ENCODE assay signal across 8 cellular contexts in genomic region chr7:100538654-100539435, GRCh38. TPM values are rescaled to one million over a fixed set of nuclear protein-coding genes. Genes with fewer than 3 reads are reported as not detected.
A peak's percentile ranks its signal among the peaks of the same experiment; 100 is the strongest.
DNase-seq lines count a peak whose midpoint lies in the region; ATAC-seq, FAIRE-seq and TF ChIP-seq lines count a peak whose summit lies in the region.

TSS of gene AGFG2 (plus strand) at chr7:100539203. CDS start at chr7:100539347, 144 bp downstream.

- peak in 1 of 3 experiments; percentile 34 for TF ChIP-seq CTCF in esophagus muscularis mucosa (IDR thresholded peaks at IDR 0.05)

- H3K4me1 Mint-ChIP-seq in activated T-cell treated with anti-CD3 and anti-CD28 coated beads, Interleukin-2, amount 50 U/mL, for 72 hours (ENCODE audit: low read depth), result peaks cover 48% of the 10 kb centered on the region

- peak; percentile 95 for ATAC-seq in GM21786 (IDR thresholded peaks at IDR 0.05; ENCODE audit: unreplicated experiment)
- peak; percentile 91 to 93 for ATAC-seq in activated T-cell treated with anti-CD3 and anti-CD28 coated beads, Interleukin-2, amount 50 U/mL, for 72 hours (replicated peaks in 1 of 2)

- FAIRE-seq in RCC 7860 (lab: Jason Lieb, UNC), result peak; percentile 94

- H3K9me3 Mint-ChIP-seq in activated T-cell treated with anti-CD3 and anti-CD28 coated beads, Interleukin-2, amount 50 U/mL, for 72 hours, result no peaks in the 10 kb centered on the region

- no peaks in the 10 kb centered on the region for H3K27me3 ChIP-seq in esophagus muscularis mucosa
- no peaks in the 10 kb centered on the region for H3K27me3 ChIP-seq in muscle layer of duodenum (ENCODE audit: low read depth, low read length)

- H3K4me3 Mint-ChIP-seq in activated T-cell treated with anti-CD3 and anti-CD28 coated beads, Interleukin-2, amount 50 U/mL, for 72 hours, result peak within 1 kb of the TSS; percentile 83 to 99

- no peaks in the 10 kb centered on the region for H3K36me3 ChIP-seq in KOPT-K1 (ENCODE audit: insufficient read depth, low read length)
- H3K36me3 ChIP-seq in esophagus muscularis mucosa, result no peaks in the 10 kb centered on the region
- H3K36me3 ChIP-seq in muscle layer of duodenum (ENCODE audit: control insufficient read depth in 1 of 2, insufficient read depth in 2 of 2, low read length in 2 of 2), result no peaks in the 10 kb centered on the region

- H3K27me3 Mint-ChIP-seq in activated T-cell treated with anti-CD3 and anti-CD28 coated beads, Interleukin-2, amount 50 U/mL, for 72 hours (ENCODE audit: low read depth), result no peaks in the 10 kb centered on the region

- H3K27ac ChIP-seq in KOPT-K1 (ENCODE audit: low read depth, low read length, poor library complexity, severe bottlenecking) (peak within 1 kb of the TSS; percentile 57), esophagus muscularis mucosa (replicated peaks in 1 of 4) (peak within 1 kb of the TSS; percentile 82 to 92 (median 89)), muscle layer of duodenum (ENCODE audit: low read length) (peak within 1 kb of the TSS; percentile 61)

- peak within 1 kb of the TSS; percentile 90 to 98 (median 95) for H3K4me3 ChIP-seq in esophagus muscularis mucosa
- H3K4me3 ChIP-seq in muscle layer of duodenum (ENCODE audit: low read depth in 1 of 2, low read length in 2 of 2), result peak within 1 kb of the TSS; percentile 79 to 92

- peak; percentile 99 for DNase-seq in DMS79 (lab: John Stamatoyannopoulos, UW)
- DNase-seq in RCC 7860 (ENCODE audit: low spot score), result peak; percentile 99
- DNase-seq in activated T-cell treated with anti-CD3 and anti-CD28 coated beads, Interleukin-2, amount 50 U/mL, for 72 hours, result peak; percentile 100
- DNase-seq in esophagus muscularis mucosa (ENCODE audit: extremely low spot score), result peak; percentile 100
- DNase-seq in stimulated activated CD8-positive, alpha-beta memory T cell treated with anti-CD3 and anti-CD28 coated beads, Interleukin-7, amount 100 ng/mL, for 4 hours (ENCODE audit: low read depth in 2 of 2), result peak; percentile 100

- no peaks in the 10 kb centered on the region for H3K9me3 ChIP-seq in KOPT-K1 (ENCODE audit: insufficient read depth, low read length, poor library complexity, severe bottlenecking)
- no peaks in the 10 kb centered on the region for H3K9me3 ChIP-seq in esophagus muscularis mucosa
- H3K9me3 ChIP-seq in muscle layer of duodenum (ENCODE audit: control insufficient read depth in 1 of 2, low read length in 2 of 2), result no peaks in the 10 kb centered on the region

- TF ChIP-seq POLR2A in esophagus muscularis mucosa (IDR thresholded peaks at IDR 0.05; ENCODE audit: low read depth), result peak; percentile 42

- intact Hi-C loops in esophagus muscularis mucosa (cut with DNase I), result no loop called here

- peak; percentile 18 for TF ChIP-seq EP300 in esophagus muscularis mucosa (IDR thresholded peaks at IDR 0.05)

- H3K4me1 ChIP-seq in esophagus muscularis mucosa, result peaks cover 16 to 52% (median 49%) of the 10 kb centered on the region in 4 donors
- H3K4me1 ChIP-seq in muscle layer of duodenum (ENCODE audit: control insufficient read depth in 1 of 2, insufficient read depth in 2 of 2, low read length in 2 of 2), result peaks cover 5 to 16% of the 10 kb centered on the region in 2 donors

- peaks cover 6 to 7% of the 10 kb centered on the region in 2 donors for H3K36me3 Mint-ChIP-seq in activated T-cell treated with anti-CD3 and anti-CD28 coated beads, Interleukin-2, amount 50 U/mL, for 72 hours (ENCODE audit: insufficient read depth in 2 of 2)

- H3K27ac Mint-ChIP-seq in activated T-cell treated with anti-CD3 and anti-CD28 coated beads, Interleukin-2, amount 50 U/mL, for 72 hours, result peak within 1 kb of the TSS; percentile 79

- WGBS in esophagus muscularis mucosa, result under 1% methylated on average over 37 of the region's 60 CpGs

RNA-seq across cellular contexts. Expression of gene AGFG2, which starts in this region (rescaled TPM):
- total RNA-seq in activated T-cell treated with anti-CD3 and anti-CD28 coated beads, Interleukin-2, amount 50 U/mL, for 72 hours, result 10 to 100 TPM; 35.5 to 53.7 TPM
- total RNA-seq in esophagus muscularis mucosa, result 10 to 100 TPM; 31.6 to 79.6 (median 35.1) TPM

Comparison
In these comparisons a context has a peak if more than half of its experiments do, and no peak if none do; other contexts are left out.
1. Peak in every context shown above with its lines: DNase-seq, ATAC-seq, H3K4me3 ChIP-seq and H3K27ac ChIP-seq.